1 cellular context compared by ENCODE assay signal in genomic region chr11:33735426-33736147, GRCh38.
A peak's percentile ranks its signal among the peaks of the same experiment; 100 is the strongest.
TF ChIP-seq lines count a peak whose summit lies in the region.

No MANE protein-coding gene starts in this region.

TF ChIP-seq in A549, 52 proteins besides CTCF, POLR2A, EP300 and RAD21 (continued from another document):
- TF ChIP-seq, protein P1, sequence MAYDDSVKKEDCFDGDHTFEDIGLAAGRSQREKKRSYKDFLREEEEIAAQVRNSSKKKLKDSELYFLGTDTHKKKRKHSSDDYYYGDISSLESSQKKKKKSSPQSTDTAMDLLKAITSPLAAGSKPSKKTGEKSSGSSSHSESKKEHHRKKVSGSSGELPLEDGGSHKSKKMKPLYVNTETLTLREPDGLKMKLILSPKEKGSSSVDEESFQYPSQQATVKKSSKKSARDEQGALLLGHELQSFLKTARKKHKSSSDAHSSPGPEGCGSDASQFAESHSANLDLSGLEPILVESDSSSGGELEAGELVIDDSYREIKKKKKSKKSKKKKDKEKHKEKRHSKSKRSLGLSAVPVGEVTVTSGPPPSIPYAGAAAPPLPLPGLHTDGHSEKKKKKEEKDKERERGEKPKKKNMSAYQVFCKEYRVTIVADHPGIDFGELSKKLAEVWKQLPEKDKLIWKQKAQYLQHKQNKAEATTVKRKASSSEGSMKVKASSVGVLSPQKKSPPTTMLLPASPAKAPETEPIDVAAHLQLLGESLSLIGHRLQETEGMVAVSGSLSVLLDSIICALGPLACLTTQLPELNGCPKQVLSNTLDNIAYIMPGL (CRISPR knock-in tag; IDR thresholded peaks at IDR 0.05; ENCODE audit: borderline replicate concordance) = no peak
- TF ChIP-seq HES2 (IDR thresholded peaks at IDR 0.05) = no peak
- no peak for TF ChIP-seq KDM1A (IDR thresholded peaks at IDR 0.05; ENCODE audit: low read depth)
- TF ChIP-seq HOXA7 (CRISPR knock-in tag; IDR thresholded peaks at IDR 0.05) = no peak
- no peak for TF ChIP-seq CEBPB (IDR thresholded peaks at IDR 0.05)
- TF ChIP-seq RNF2 (IDR thresholded peaks at IDR 0.05; ENCODE audit: borderline replicate concordance, low read depth) = no peak
- no peak for TF ChIP-seq HDAC2 (IDR thresholded peaks at IDR 0.05)
- TF ChIP-seq CBX8 (IDR thresholded peaks at IDR 0.05) = no peak
- TF ChIP-seq JUN (IDR thresholded peaks at IDR 0.05) = no peak
- TF ChIP-seq, protein P2, sequence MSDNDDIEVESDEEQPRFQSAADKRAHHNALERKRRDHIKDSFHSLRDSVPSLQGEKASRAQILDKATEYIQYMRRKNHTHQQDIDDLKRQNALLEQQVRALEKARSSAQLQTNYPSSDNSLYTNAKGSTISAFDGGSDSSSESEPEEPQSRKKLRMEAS (IDR thresholded peaks at IDR 0.05) = peak; percentile 53
- no peak for TF ChIP-seq GATA3 (IDR thresholded peaks at IDR 0.05; ENCODE audit: borderline replicate concordance)
- no peak for TF ChIP-seq HOXB13 (CRISPR knock-in tag; IDR thresholded peaks at IDR 0.05; ENCODE audit: low read depth)
